ENCODE assay signal across 31 cellular contexts in genomic region chr1:22210176-22210575, GRCh38.
"Had no signal": no experiment of that assay in that cellular context is flagged by ENCODE, and none has a peak within 500 bp of the region (broad histone marks: within the 10 kb centered on the region; RNA-seq: fewer than 3 reads in every experiment).

No MANE protein-coding gene starts in this region.

- ATAC-seq: left cardiac atrium; left ventricle myocardium superior; stimulated activated effector memory CD8-positive, alpha-beta T cell treated with anti-CD3 and anti-CD28 coated beads, Interleukin-12 subunit alpha, Interleukin-12 subunit beta, amount 100 ng/mL, for 72 hours; T-cell had no signal

- H3K9ac ChIP-seq: parathyroid adenoma had no signal

- H3K79me2 ChIP-seq: parathyroid adenoma had no signal

- H3K4me1 ChIP-seq: parathyroid adenoma, right atrium auricular region had no signal

- H3K27ac ChIP-seq: brain microvascular endothelial cell, epithelial cell of prostate, esophagus squamous epithelium, parathyroid adenoma, right atrium auricular region, thoracic aorta, VCaP had no signal

- DNase-seq: activated CD4-positive, alpha-beta T cell treated with anti-CD3 and anti-CD28 coated beads for 4 hours; activated CD4-positive, alpha-beta T cell treated with anti-CD3 and anti-CD28 coated beads, Interleukin-2, amount 50 U/mL, for 4 hours; activated CD8-positive, alpha-beta memory T cell treated with anti-CD3 and anti-CD28 coated beads for 24 hours; activated gamma-delta T cell; activated naive CD4-positive, alpha-beta T cell treated with anti-CD3 and anti-CD28 coated beads, Interleukin-2, amount 50 U/mL, for 16 hours; amniotic stem cell; brain microvascular endothelial cell; caudate nucleus; esophagus squamous epithelium; foreskin melanocyte; islet precursor cell; left cardiac atrium; left ventricle myocardium superior; nucleus accumbens; stimulated activated CD4-positive, alpha-beta T cell treated with anti-CD3 and anti-CD28 coated beads, Interleukin-12 subunit alpha, Interleukin-12 subunit beta, amount 100 ng/mL, for 4 hours; stimulated activated CD4-positive, alpha-beta T cell treated with anti-CD3 and anti-CD28 coated beads, Interleukin-4, amount 100 ng/mL, for 1 hour; T-cell; trophoblast cell had no signal

- H3K4me3 Mint-ChIP-seq: dendritic cell treated with granulocyte-macrophage colony-stimulating factor and Interleukin-4, amounts not matched to agents 40 ng/mL and 50 ng/mL, for 4 days; nephron; stimulated activated effector memory CD8-positive, alpha-beta T cell treated with anti-CD3 and anti-CD28 coated beads, Interleukin-12 subunit alpha, Interleukin-12 subunit beta, amount 100 ng/mL, for 72 hours; stimulated activated naive CD8-positive, alpha-beta T cell treated with anti-CD3 and anti-CD28 coated beads, Interleukin-15, Interleukin-2, amounts not matched to agents 100 ng/mL and 50 ng/mL, for 24 hours; T-cell; T-helper 2 cell treated with Interferon-gamma antibody and Interleukin-4, amounts not matched to agents 5 μg/mL and 100 μg/mL, for 36 hours had no signal

- H3K9me3 Mint-ChIP-seq: dendritic cell treated with granulocyte-macrophage colony-stimulating factor and Interleukin-4, amounts not matched to agents 40 ng/mL and 50 ng/mL, for 4 days; nephron; stimulated activated effector memory CD8-positive, alpha-beta T cell treated with anti-CD3 and anti-CD28 coated beads, Interleukin-12 subunit alpha, Interleukin-12 subunit beta, amount 100 ng/mL, for 72 hours; stimulated activated naive CD8-positive, alpha-beta T cell treated with anti-CD3 and anti-CD28 coated beads, Interleukin-15, Interleukin-2, amounts not matched to agents 100 ng/mL and 50 ng/mL, for 24 hours; T-cell; T-helper 2 cell treated with Interferon-gamma antibody and Interleukin-4, amounts not matched to agents 5 μg/mL and 100 μg/mL, for 36 hours had no signal

- H3K36me3 ChIP-seq: brain microvascular endothelial cell, esophagus squamous epithelium, right atrium auricular region, thoracic aorta had no signal

- H3K4me3 ChIP-seq: esophagus squamous epithelium, right atrium auricular region, thoracic aorta had no signal

- H3K36me3 Mint-ChIP-seq: T-cell had no signal

- H3K4me1 Mint-ChIP-seq: stimulated activated effector memory CD8-positive, alpha-beta T cell treated with anti-CD3 and anti-CD28 coated beads, Interleukin-12 subunit alpha, Interleukin-12 subunit beta, amount 100 ng/mL, for 72 hours; T-cell had no signal

- H2AFZ ChIP-seq: parathyroid adenoma had no signal

- H3K9me3 ChIP-seq: esophagus squamous epithelium, right atrium auricular region, thoracic aorta had no signal

- FAIRE-seq: astrocyte, TTC549, urothelium cell line had no signal

- H3K27ac Mint-ChIP-seq: dendritic cell treated with granulocyte-macrophage colony-stimulating factor and Interleukin-4, amounts not matched to agents 40 ng/mL and 50 ng/mL, for 4 days; stimulated activated effector memory CD8-positive, alpha-beta T cell treated with anti-CD3 and anti-CD28 coated beads, Interleukin-12 subunit alpha, Interleukin-12 subunit beta, amount 100 ng/mL, for 72 hours; stimulated activated naive CD8-positive, alpha-beta T cell treated with anti-CD3 and anti-CD28 coated beads, Interleukin-15, Interleukin-2, amounts not matched to agents 100 ng/mL and 50 ng/mL, for 24 hours; T-helper 2 cell treated with Interferon-gamma antibody and Interleukin-4, amounts not matched to agents 5 μg/mL and 100 μg/mL, for 36 hours had no signal
